In genomic region chr9:79629721-79630120, GRCh38 we compare ENCODE assay signal across 16 cellular contexts.
"Had no signal": no experiment of that assay in that cellular context is flagged by ENCODE, and none has a peak within 500 bp of the region (broad histone marks: within the 10 kb centered on the region; RNA-seq: fewer than 3 reads in every experiment).

No MANE protein-coding gene starts in this region.

- H3K27me3 ChIP-seq: gastrocnemius medialis, heart right ventricle, ovary, suprapubic skin, tibial nerve had no signal

- H3K27ac Mint-ChIP-seq: nephron had no signal

- H3K9me3 ChIP-seq: gastrocnemius medialis, heart right ventricle, ovary, suprapubic skin, tibial nerve had no signal

- H3K36me3 ChIP-seq: gastrocnemius medialis, heart right ventricle, ovary, suprapubic skin, tibial nerve had no signal

- H3K4me1 ChIP-seq: suprapubic skin had no signal

- H3K4me3 ChIP-seq: gastrocnemius medialis, heart right ventricle, ovary, suprapubic skin, tibial nerve had no signal

- H3K27ac ChIP-seq: gastrocnemius medialis, heart right ventricle, ovary, suprapubic skin, tibial nerve had no signal

- H3K9me3 Mint-ChIP-seq: central memory CD8-positive, alpha-beta T cell; nephron had no signal

- H3K4me3 Mint-ChIP-seq: nephron had no signal

- DNase-seq: effector memory CD4-positive, alpha-beta T cell; gastrocnemius medialis; heart right ventricle; hypothalamus; islet precursor cell; mammary epithelial cell; nucleus accumbens; ovary; right cardiac atrium; small intestine; stimulated activated CD4-positive, alpha-beta T cell treated with anti-CD3 and anti-CD28 coated beads, Interleukin-12 subunit alpha, Interleukin-12 subunit beta, amount 100 ng/mL, for 4 hours; stimulated activated naive CD4-positive, alpha-beta T cell had no signal

- H3K27me3 Mint-ChIP-seq: central memory CD8-positive, alpha-beta T cell had no signal
